17 cellular contexts compared by ENCODE assay signal in the genomic region with DNA sequence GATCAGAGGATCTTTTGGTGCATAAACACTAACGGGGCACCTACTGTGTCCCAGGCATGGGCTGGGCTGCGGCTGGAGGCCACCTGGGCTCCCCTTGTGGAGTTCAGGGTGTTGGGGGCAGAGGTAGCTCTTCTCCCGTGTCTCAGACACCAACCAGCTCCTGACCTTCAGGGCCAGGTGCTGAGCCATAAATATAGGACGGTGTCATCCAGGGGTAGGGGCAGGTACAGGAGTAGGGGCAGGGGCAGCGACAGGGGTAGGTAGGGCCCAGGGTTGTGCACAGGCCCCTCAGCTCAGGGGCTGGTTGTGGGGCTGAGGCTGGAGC. TPM values are rescaled to one million over a fixed set of nuclear protein-coding genes. Genes with fewer than 3 reads are reported as not detected.
DNase-seq lines count a peak whose midpoint lies in the region; ATAC-seq and TF ChIP-seq lines count a peak whose summit lies in the region.
"Had no signal": no experiment of that assay in that cellular context is flagged by ENCODE, and none has a peak within 500 bp of the region (broad histone marks: within the 10 kb centered on the region; RNA-seq: fewer than 3 reads in every experiment).

No MANE protein-coding gene starts in this region.

- H2BK15ac ChIP-seq in neuronal stem cell (ENCODE audit: low read length), result no peak overlapping the region

- H3K36me3 Mint-ChIP-seq in T-helper 2 cell treated with Interferon-gamma antibody and Interleukin-4, amounts not matched to agents 5 μg/mL and 100 μg/mL, for 36 hours (ENCODE audit: low read depth), result no peaks in the 10 kb centered on the region

- H3K27ac ChIP-seq in right cardiac atrium (ENCODE audit: low read length), result no peak overlapping the region
- no peak overlapping the region for H3K27ac ChIP-seq in neuronal stem cell (replicated peaks; ENCODE audit: low read length)
- no peak overlapping the region for H3K27ac ChIP-seq in upper lobe of right lung
- H3K27ac ChIP-seq in PC-3 (ENCODE audit: low read length), result no peak overlapping the region
- H3K27ac ChIP-seq: C4-2B had no signal

- no peak overlapping the region for H3K23ac ChIP-seq in neuronal stem cell (ENCODE audit: low read depth, low read length, poor library complexity)

- DNase-seq in cardiac septum (ENCODE audit: low spot score) (peak; percentile 43), left ventricle myocardium superior (no peak), right cardiac atrium (peak in 2 of 3 donors; percentile 17 to 28), neuronal stem cell (ENCODE audit: low spot score) (no peak), upper lobe of right lung (peak; percentile 56), PC-3 (no peak), LoVo (ENCODE audit: low spot score) (no peak)
- no peak for DNase-seq in T-helper 2 cell treated with Interferon-gamma antibody and Interleukin-4, amounts not matched to agents 5 μg/mL and 100 μg/mL, for 36 hours (ENCODE audit: low spot score)
- DNase-seq: ACHN; CD4-positive, alpha-beta memory T cell; DMS153; DMS79 treated with DMSO at 0.1 percent for 48 hours; EL; GOT3 had no signal

- H3K79me1 ChIP-seq in neuronal stem cell (ENCODE audit: low read depth, low read length), result peaks cover 2% of the 10 kb centered on the region

- no peaks in the 10 kb centered on the region for H3K4me1 Mint-ChIP-seq in T-helper 2 cell treated with Interferon-gamma antibody and Interleukin-4, amounts not matched to agents 5 μg/mL and 100 μg/mL, for 36 hours (ENCODE audit: low read depth)
- H3K4me1 Mint-ChIP-seq: B cell; CD4-positive, alpha-beta memory T cell; H9 had no signal

- H4K91ac ChIP-seq in neuronal stem cell (ENCODE audit: low read depth, low read length, poor library complexity), result no peak overlapping the region

- H3K79me2 ChIP-seq in PC-3 (ENCODE audit: low read length), result 0 out of 2 replicates have a peak, but pooled peaks cover 7% of the 10 kb centered on the region

- H3K4me2 ChIP-seq in neuronal stem cell (ENCODE audit: insufficient read depth, low read length, poor library complexity, severe bottlenecking), result no peak overlapping the region
- H3K4me2 ChIP-seq in PC-3 (ENCODE audit: low read length), result no peak overlapping the region

- ATAC-seq in left ventricle myocardium superior (no peak), right cardiac atrium (no peak), upper lobe of right lung (no peak), PC-3 (no peak)

- H3K9me2 ChIP-seq in PC-3 (replicated peaks; ENCODE audit: low read length), result no peaks in the 10 kb centered on the region

- no peak overlapping the region for H3K4ac ChIP-seq in neuronal stem cell (ENCODE audit: low read length)

- H3K27me3 ChIP-seq in right cardiac atrium (ENCODE audit: control insufficient read depth, insufficient read depth) (no peaks in the 10 kb centered on the region), neuronal stem cell (ENCODE audit: control insufficient read depth in 3 of 3, insufficient read depth in 3 of 3, low read depth in 1 of 3, low read length in 3 of 3) (peaks cover 0 to 12% (median 0%) of the 10 kb centered on the region in 3 experiments), upper lobe of right lung (no peaks in the 10 kb centered on the region), PC-3 (ENCODE audit: low read length) (no peaks in the 10 kb centered on the region)

- no peak overlapping the region for H4K8ac ChIP-seq in neuronal stem cell (ENCODE audit: low read depth, low read length)

- no peak overlapping the region for H3K18ac ChIP-seq in neuronal stem cell (ENCODE audit: low read length)

- peak overlapping the region; percentile 45 for H2AFZ ChIP-seq in neuronal stem cell (ENCODE audit: low read length)
- H2AFZ ChIP-seq in PC-3 (ENCODE audit: low read length), result no peak overlapping the region

- H4K20me1 ChIP-seq in PC-3 (ENCODE audit: low read length), result no peaks in the 10 kb centered on the region

- H3K4me3 Mint-ChIP-seq in T-helper 2 cell treated with Interferon-gamma antibody and Interleukin-4, amounts not matched to agents 5 μg/mL and 100 μg/mL, for 36 hours, result no peak overlapping the region
- H3K4me3 Mint-ChIP-seq: B cell; CD4-positive, alpha-beta memory T cell; H9 had no signal

- H3K9me3 ChIP-seq in right cardiac atrium (ENCODE audit: control insufficient read depth, low read length) (no peaks in the 10 kb centered on the region), neuronal stem cell (replicated peaks in 1 of 2; ENCODE audit: control insufficient read depth in 2 of 2, insufficient read depth in 1 of 2, low read depth in 1 of 2, low read length in 2 of 2) (peaks cover 0 to 1% of the 10 kb centered on the region in 2 donors), upper lobe of right lung (no peaks in the 10 kb centered on the region), PC-3 (ENCODE audit: low read length) (no peaks in the 10 kb centered on the region)

- H3K27ac Mint-ChIP-seq in T-helper 2 cell treated with Interferon-gamma antibody and Interleukin-4, amounts not matched to agents 5 μg/mL and 100 μg/mL, for 36 hours, result no peak overlapping the region
- H3K27ac Mint-ChIP-seq: B cell; CD4-positive, alpha-beta memory T cell; H9 had no signal

- no peaks in the 10 kb centered on the region for H3K9me3 Mint-ChIP-seq in T-helper 2 cell treated with Interferon-gamma antibody and Interleukin-4, amounts not matched to agents 5 μg/mL and 100 μg/mL, for 36 hours
- H3K9me3 Mint-ChIP-seq: H9 had no signal

- no peaks in the 10 kb centered on the region for H3K27me3 Mint-ChIP-seq in T-helper 2 cell treated with Interferon-gamma antibody and Interleukin-4, amounts not matched to agents 5 μg/mL and 100 μg/mL, for 36 hours (ENCODE audit: low read depth)
- H3K27me3 Mint-ChIP-seq: B cell; CD4-positive, alpha-beta memory T cell had no signal

- H2BK12ac ChIP-seq in neuronal stem cell (ENCODE audit: low read length), result no peak overlapping the region

- 82% methylated on average over 5 of the region's 5 CpGs for WGBS in right cardiac atrium
- no CpG with 5 or more reads among the region's 5 CpGs for WGBS in neuronal stem cell (ENCODE audit: extremely low coverage in 2 of 2, insufficient read length in 2 of 2, insufficient replicate concordance in 1 of 2), 2 donors

- H3F3A ChIP-seq in PC-3 (ENCODE audit: low read length, unreplicated experiment), result no peaks in the 10 kb centered on the region

- no peaks in the 10 kb centered on the region for H3K36me3 ChIP-seq in neuronal stem cell (replicated peaks in 1 of 2; ENCODE audit: control insufficient read depth in 2 of 2, insufficient read depth in 2 of 2, low read length in 2 of 2)
- no peaks in the 10 kb centered on the region for H3K36me3 ChIP-seq in upper lobe of right lung
- no peaks in the 10 kb centered on the region for H3K36me3 ChIP-seq in PC-3 (ENCODE audit: low read depth, low read length)

- H3K14ac ChIP-seq in neuronal stem cell (ENCODE audit: low read length), result no peak overlapping the region

- H2AK5ac ChIP-seq in neuronal stem cell (ENCODE audit: low read depth, low read length), result peak overlapping the region; percentile 25

- H3K9ac ChIP-seq in neuronal stem cell (ENCODE audit: low read depth, low read length, poor library complexity), result no peak overlapping the region
- no peak overlapping the region for H3K9ac ChIP-seq in PC-3 (ENCODE audit: low read length)

- TF ChIP-seq CTCF in upper lobe of right lung (IDR thresholded peaks at IDR 0.05) (no peak), PC-3 (conservative IDR thresholded peaks at IDR 0.05; ENCODE audit: low read depth, low read length) (no peak)

- no peak overlapping the region for H3K4me3 ChIP-seq in right cardiac atrium (ENCODE audit: low read length)
- no peak overlapping the region for H3K4me3 ChIP-seq in neuronal stem cell (ENCODE audit: low read length in 2 of 2)
- H3K4me3 ChIP-seq in upper lobe of right lung, result no peak overlapping the region
- no peak overlapping the region for H3K4me3 ChIP-seq in PC-3 (ENCODE audit: low read length)

- CTCF ChIA-PET in PC-3 (lab: Charles Lee), result no interaction called here

- no TSS peak for BruUV-seq in PC-3 (replicated peaks; lab: Mats Ljungman, UMichigan)

- H2BK120ac ChIP-seq in neuronal stem cell (ENCODE audit: low read depth, low read length), result no peak overlapping the region

- POLR2A ChIA-PET in PC-3 (lab: Charles Lee; ENCODE audit: unreplicated experiment), result no interaction called here

- intact Hi-C loops in cardiac septum (cut with DNase I) (no loop called here), left ventricle myocardium superior (cut with micrococcal nuclease) (no loop called here), right cardiac atrium (cut with DNase I) (no loop called here), upper lobe of right lung (cut with DNase I) (no loop called here), PC-3 (cut with micrococcal nuclease) (no loop called here)

- no peak overlapping the region for H2BK5ac ChIP-seq in neuronal stem cell (ENCODE audit: low read length)

- H3K4me1 ChIP-seq in right cardiac atrium (ENCODE audit: control insufficient read depth, insufficient read depth, low read length) (no peaks in the 10 kb centered on the region), neuronal stem cell (ENCODE audit: control insufficient read depth in 2 of 2, insufficient read depth in 1 of 2, low read depth in 1 of 2, low read length in 2 of 2) (no peaks in the 10 kb centered on the region), upper lobe of right lung (no peaks in the 10 kb centered on the region), PC-3 (ENCODE audit: insufficient read depth, low read length) (no peaks in the 10 kb centered on the region)

RNA-seq across cellular contexts. Expression of a gene that starts 18.0 kb away (rescaled TPM):
- total RNA-seq in cardiac septum (2.9 TPM), left ventricle myocardium superior (2.1 TPM), right cardiac atrium (1 to 10 TPM in 3 of 4 donors, under 1 TPM in 1; 0.89 to 1.1 (median 1.0) TPM), upper lobe of right lung (3.6 TPM), PC-3 (2014; rRNA removed) (3.1 and 4.1 TPM in 2 replicates)
- polyA plus RNA-seq in right cardiac atrium, result 0.93 TPM
- 4.0 TPM for polyA plus RNA-seq in neuronal stem cell (2013, experiment 1 of 2)
- 3.9 TPM for polyA plus RNA-seq in neuronal stem cell (2013, experiment 2 of 2)

Comparison
In these comparisons a context has a peak if more than half of its experiments do, and no peak if none do; other contexts are left out.
1. DNase-seq: peak in cardiac septum (single experiment), right cardiac atrium (2 of 3) and upper lobe of right lung (single experiment); none in left ventricle myocardium superior (single experiment), neuronal stem cell (single experiment), PC-3 (single experiment), T-helper 2 cell treated with Interferon-gamma antibody and Interleukin-4, amounts not matched to agents 5 μg/mL and 100 μg/mL, for 36 hours (single experiment) and LoVo (single experiment).